8 cellular contexts compared by ENCODE assay signal in the genomic region with DNA sequence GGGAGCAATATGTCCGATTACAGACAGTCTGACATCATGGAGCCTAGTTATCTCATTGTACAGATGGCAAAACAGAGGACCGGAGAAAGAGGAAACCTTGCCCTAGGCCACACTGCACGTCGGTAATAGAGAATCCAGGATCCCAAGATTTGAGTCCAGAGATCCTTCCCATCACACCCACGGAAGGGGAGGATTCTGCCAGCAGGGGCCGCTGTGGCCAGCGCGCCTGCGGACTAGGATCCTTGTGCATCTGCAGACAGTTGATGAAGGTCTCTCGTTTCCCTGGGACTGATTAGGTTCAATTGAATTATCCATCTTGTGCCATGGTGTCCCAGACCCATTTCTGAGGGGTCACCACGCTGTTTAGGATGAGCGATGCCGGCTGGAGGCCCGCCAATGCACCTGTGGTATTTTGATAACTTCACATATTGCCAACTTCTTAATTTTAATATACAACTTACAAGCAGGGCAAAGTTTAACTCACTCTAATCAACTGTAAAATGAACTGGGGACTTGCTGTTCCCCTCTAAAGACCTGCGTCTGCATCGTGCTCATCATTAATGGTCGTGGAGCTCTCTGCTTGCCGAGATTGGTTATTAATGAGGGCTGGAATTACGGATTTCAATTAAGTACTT.
DNase-seq lines count a peak whose midpoint lies in the region; ATAC-seq and TF ChIP-seq lines count a peak whose summit lies in the region.

No MANE protein-coding gene starts in this region.

- H3K9me3 ChIP-seq in DOHH2 (ENCODE audit: control insufficient read depth, insufficient read depth, low read length): no peaks in the 10 kb centered on the region

- no peaks in the 10 kb centered on the region for H3K79me2 ChIP-seq in DOHH2 (ENCODE audit: control insufficient read depth, low read length)

- no peaks in the 10 kb centered on the region for H3K9me2 ChIP-seq in DOHH2 (replicated peaks; ENCODE audit: control insufficient read depth, low read length)

- H4K20me1 ChIP-seq in DOHH2 (ENCODE audit: control insufficient read depth, insufficient read depth, low read depth, low read length): no peaks in the 10 kb centered on the region

- peaks cover 14% of the 10 kb centered on the region; the same call in 1 of the 2 replicates for H3K27me3 ChIP-seq in DOHH2 (ENCODE audit: control insufficient read depth, low read length)

- in situ Hi-C loops in astrocyte of the spinal cord (cut with HindIII; ENCODE audit: low sequenced_read_pairs): no loop called here

- H3K36me3 ChIP-seq in DOHH2 (ENCODE audit: control insufficient read depth, low read length): no peaks in the 10 kb centered on the region

- no peak overlapping the region for H3K4me2 ChIP-seq in DOHH2 (ENCODE audit: low read length)

- ATAC-seq in GM19023 (IDR thresholded peaks at IDR 0.05; ENCODE audit: unreplicated experiment) (no peak), sciatic nerve (no peak)

- H3K4me1 ChIP-seq in DOHH2 (ENCODE audit: control insufficient read depth, low read length): peaks cover 4% of the 10 kb centered on the region; the same call in 1 of the 2 replicates

- intact Hi-C loops in sciatic nerve (cut with DNase I): no loop called here

- TF ChIP-seq CTCF in DOHH2 (IDR thresholded peaks at IDR 0.05; ENCODE audit: low read depth, low read length, poor library complexity, severe bottlenecking): peak; percentile 85
- TF ChIP-seq CTCF in astrocyte of the spinal cord (IDR thresholded peaks at IDR 0.05; ENCODE audit: low read depth, low read length): peak; percentile 83

- peak; percentile 47 for DNase-seq in HuH-7.5 (ENCODE audit: low spot score)
- DNase-seq in astrocyte of the spinal cord (ENCODE audit: low read depth, low spot score): peak; percentile 25
- DNase-seq in left kidney (ENCODE audit: low read depth, low spot score): peak; percentile 65
- DNase-seq in NCI-H187 (lab: John Stamatoyannopoulos, UW): no peak
- DNase-seq in stimulated activated CD4-positive, alpha-beta T cell treated with anti-CD3 and anti-CD28 coated beads, Interleukin-4, amount 100 ng/mL, for 1 hour: no peak
- DNase-seq in sciatic nerve (ENCODE audit: low spot score): no peak

- no peaks in the 10 kb centered on the region for H3F3A ChIP-seq in DOHH2 (ENCODE audit: control insufficient read depth, insufficient read depth)

- H3K27ac ChIP-seq in DOHH2 (ENCODE audit: low read depth, low read length): no peak overlapping the region

- H3K4me3 ChIP-seq in DOHH2 (ENCODE audit: low read length): no peak overlapping the region
- H3K4me3 ChIP-seq in astrocyte of the spinal cord (ENCODE audit: low read depth, low read length): no peak overlapping the region

Comparison
In these comparisons a context has a peak if more than half of its experiments do, and no peak if none do; other contexts are left out.
1. DNase-seq: peak in HuH-7.5 (single experiment), astrocyte of the spinal cord (single experiment) and left kidney (single experiment); none in NCI-H187 (0 of 2), stimulated activated CD4-positive, alpha-beta T cell treated with anti-CD3 and anti-CD28 coated beads, Interleukin-4, amount 100 ng/mL, for 1 hour (single experiment) and sciatic nerve (single experiment).